1 cellular context compared by ENCODE assay signal in genomic region chr11:108589136-108589535, GRCh38.
TF ChIP-seq lines count a peak whose summit lies in the region.

No MANE protein-coding gene starts in this region.

TF ChIP-seq in GM12878, 131 proteins besides CTCF, POLR2A, EP300 and RAD21:
- TF ChIP-seq NR2F1 (conservative IDR thresholded peaks at IDR 0.05), result 0 out of 2 replicates have a peak, but pooled peaks have one; percentile 18
- TF ChIP-seq NR2C2 (IDR thresholded peaks at IDR 0.05; ENCODE audit: borderline replicate concordance, control insufficient read depth, insufficient read length, low read depth), result no peak
- no peak for TF ChIP-seq RCOR1 (conservative IDR thresholded peaks at IDR 0.05; ENCODE audit: low read depth, low read length)
- no peak for TF ChIP-seq BACH1 (IDR thresholded peaks at IDR 0.05; ENCODE audit: borderline replicate concordance)
